8 cellular contexts compared by ENCODE assay signal in the genomic region with DNA sequence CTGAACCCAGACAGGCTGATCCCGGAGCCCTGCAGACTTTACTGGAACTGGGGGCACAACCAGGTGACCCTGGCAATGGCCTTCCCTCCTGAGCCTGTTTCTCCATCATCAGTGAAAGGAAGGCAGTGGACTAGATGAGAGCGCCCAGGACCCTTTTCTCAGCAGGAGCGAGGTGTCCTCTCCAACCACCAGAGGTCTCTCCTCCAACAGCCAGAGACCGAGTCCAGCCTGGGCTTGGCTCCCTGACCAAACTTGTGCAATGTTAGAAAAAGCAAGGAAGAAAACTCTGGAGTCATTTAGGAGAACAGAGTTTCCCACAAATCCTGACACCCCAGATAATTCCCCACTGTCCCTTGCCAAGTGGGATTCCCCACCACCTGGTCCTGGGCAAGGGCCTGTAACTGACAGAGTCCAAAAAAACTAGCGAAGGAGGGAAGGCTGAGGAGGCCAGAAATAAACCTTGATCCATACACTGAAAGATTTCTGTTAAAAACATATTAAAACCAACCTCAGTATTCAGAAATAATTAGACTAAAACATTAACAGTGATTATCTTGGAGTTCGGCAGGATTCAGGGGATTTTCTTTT. TPM values are rescaled to one million over a fixed set of nuclear protein-coding genes. Genes with fewer than 3 reads are reported as not detected.
A peak's percentile ranks its signal among the peaks of the same experiment; 100 is the strongest.
DNase-seq lines count a peak whose midpoint lies in the region; ATAC-seq, FAIRE-seq and TF ChIP-seq lines count a peak whose summit lies in the region.

No MANE protein-coding gene starts in this region.

- DNase-seq in NCI-H524 (lab: John Stamatoyannopoulos, UW) = peak; percentile 50 to 67
- no peak for DNase-seq in NCI-H524 treated with DMSO at 0.1 percent for 48 hours (lab: John Stamatoyannopoulos, UW)
- peak; percentile 25 for DNase-seq in NAMALWA (ENCODE audit: low spot score)
- no peak for DNase-seq in GM12878 (ENCODE audit: low read depth, low spot score)
- DNase-seq in iPS DF 19.7 (ENCODE audit: low read depth, low spot score) = peak; percentile 15
- peak; percentile 65 for DNase-seq in stomach
- DNase-seq in GOT3 (lab: John Stamatoyannopoulos, UW) = no peak
- DNase-seq in stimulated activated CD4-positive, alpha-beta T cell treated with anti-CD3 and anti-CD28 coated beads, Interleukin-12 subunit alpha, Interleukin-12 subunit beta, amount 100 ng/mL, for 4 hours = no peak

- no peak overlapping the region for H3K27ac ChIP-seq in GM12878 (ENCODE audit: control insufficient read depth, insufficient read depth)
- H3K27ac ChIP-seq in stomach = peak overlapping the region in 3 of 5 donors; percentile 37 to 54 (median 38)

- H4K20me1 ChIP-seq in GM12878 (ENCODE audit: control insufficient read depth, insufficient read depth) = no peaks in the 10 kb centered on the region

- RAD21 ChIA-PET in GM12878 (lab: Charles Lee; ENCODE audit: unreplicated experiment) = interaction anchor here (1.4 kb wide), 1 partner anchor 175 kb away, joined by 4 read pairs; no protein-coding TSS in a partner anchor

- no peak for TF ChIP-seq POLR2A in GM12878 (IDR thresholded peaks at IDR 0.05; ENCODE audit: low read depth, low read length)
- TF ChIP-seq POLR2A in stomach (IDR thresholded peaks at IDR 0.05) = no peak

- H3K4me3 ChIP-seq in GM12878 (no peak overlapping the region), stomach (no peak overlapping the region)

- TF ChIP-seq RAD21 in GM12878 (IDR thresholded peaks at IDR 0.05; ENCODE audit: insufficient read depth, low read depth, low read length) = peak; percentile 76

- H3K4me1 ChIP-seq in GM12878 (ENCODE audit: control insufficient read depth, insufficient read depth, low read length) (no peaks in the 10 kb centered on the region), stomach (peaks cover 0 to 27% (median 11%) of the 10 kb centered on the region in 4 donors)

- H2AFZ ChIP-seq in GM12878 (ENCODE audit: control insufficient read depth, low read depth, low read length) = no peak overlapping the region

- H3K27me3 ChIP-seq in GM12878 (replicated peaks in 1 of 2; ENCODE audit: control insufficient read depth in 2 of 2, insufficient read depth in 2 of 2, low read length in 1 of 2) (no peaks in the 10 kb centered on the region), stomach (no peaks in the 10 kb centered on the region)

- TF ChIP-seq EP300 in GM12878 (IDR thresholded peaks at IDR 0.05; ENCODE audit: borderline replicate concordance in 1 of 2, control insufficient read depth in 1 of 2, low read depth in 2 of 2, low read length in 2 of 2) (no peak), stomach (IDR thresholded peaks at IDR 0.05) (no peak)

- H3K36me3 ChIP-seq in GM12878 (ENCODE audit: control insufficient read depth in 2 of 2, insufficient read depth in 2 of 2, low read length in 1 of 2) = no peaks in the 10 kb centered on the region
- H3K36me3 ChIP-seq in stomach = peaks cover 0 to 1% (median 0%) of the 10 kb centered on the region in 4 donors

- no peak for FAIRE-seq in GM12878 (lab: Jason Lieb, UNC)

- H3K9me3 ChIP-seq in GM12878 (replicated peaks; ENCODE audit: control insufficient read depth, insufficient read depth, low read length) (no peaks in the 10 kb centered on the region), stomach (no peaks in the 10 kb centered on the region)

- WGBS in GM12878 (ENCODE audit: insufficient coverage, insufficient replicate concordance, low lambda C conversion rate, missing lambda C conversion rate) = 37% methylated on average over 6 of the region's 6 CpGs
- 39 to 51% (median 49%) methylated on average over 6 of the region's 6 CpGs for WGBS in stomach, 5 donors

- intact Hi-C loops in GM12878 (cut with micrococcal nuclease; ENCODE audit: unreplicated experiment) = loop anchor here (1.0 kb wide), 2 partner anchors 32 to 174 kb away; no protein-coding TSS in a partner anchor
- intact Hi-C loops in stomach (cut with DNase I; ENCODE audit: low total_unique reads) = loop anchor here (10.0 kb wide), 1 partner anchor 171 kb away; no protein-coding TSS in a partner anchor

- CTCF ChIA-PET in GM12878 (lab: Yijun Ruan, JAX) = interaction anchor here (1.6 to 4.7 kb wide), 2 partner anchors 53 to 175 kb away, joined by 4 to 24 read pairs; no protein-coding TSS in a partner anchor

- no peaks in the 10 kb centered on the region for H3K79me2 ChIP-seq in GM12878 (ENCODE audit: control insufficient read depth, insufficient read depth, low read length)

- POLR2A ChIA-PET in GM12878 (lab: Charles Lee) = no interaction called here

- TF ChIP-seq CTCF in GM12878 (IDR thresholded peaks at IDR 0.05 in 2 of 3, conservative IDR thresholded peaks at IDR 0.05 in 1 of 3; ENCODE audit: control insufficient read depth in 2 of 3, extremely low read depth in 1 of 3, insufficient read depth in 1 of 3, low read depth in 3 of 3, low read length in 3 of 3) (peak; percentile 62 to 76 (median 70)), stomach (IDR thresholded peaks at IDR 0.05) (peak in 4 of 7 experiments; percentile 52 to 71 (median 54))

- in situ Hi-C loops in GM12878 (cut with MboI) = no loop called here

- H3K9ac ChIP-seq in GM12878 (ENCODE audit: control insufficient read depth, insufficient read depth, low read length) = no peak overlapping the region

- peak; percentile 88 for ATAC-seq in GM12878

- SMC1A ChIA-PET in GM12878 (lab: Charles Lee; ENCODE audit: uncharacterized antibody, unreplicated experiment) = no interaction called here

- H3K4me2 ChIP-seq in GM12878 (ENCODE audit: control insufficient read depth, insufficient read depth) = no peak overlapping the region

- BruUV-seq in GM12878 (replicated peaks; lab: Mats Ljungman, UMichigan) = no TSS peak

RNA-seq across cellular contexts. Expression of gene RPS6KL1, which starts 9.0 kb away (rescaled TPM):
- total RNA-seq in GM12878 (2013; cell fraction: nucleolus; rRNA removed) = 0.37 and 0.96 TPM in 2 replicates
- total RNA-seq in GM12878 (2014; rRNA removed) = 3.5 and 4.7 TPM in 2 replicates
- total RNA-seq in GM12878 (2014; rRNA removed; fragmentation: Illumina TruSeq; extraction: Trizol) = 1.9 and 2.1 TPM in 2 replicates
- total RNA-seq in GM12878 (2021) = 2.8 and 4.2 TPM in 2 replicates
- polyA plus RNA-seq in GM12878 (2011; ENCODE audit: low read depth) = 0.85 TPM
- polyA plus RNA-seq in GM12878 (2011; rRNA removed) = 0.04 and 0.14 TPM in 2 replicates
- polyA plus RNA-seq in GM12878 (2011; cell fraction: cytosol; rRNA removed) = 0.07 and 0.08 TPM in 2 replicates
- 0.22 and 0.31 TPM in 2 replicates for polyA plus RNA-seq in GM12878 (2011; cell fraction: nucleus; rRNA removed)
- polyA plus RNA-seq in GM12878 (2012) = 2.6 and 2.9 TPM in 2 replicates
- 0.54 and 2.1 TPM in 2 replicates for polyA plus RNA-seq in GM12878 (2014; fragmentation: Illumina TruSeq; extraction: Trizol)
- polyA plus RNA-seq in GM12878 (2014; fragmentation: Nextera tagmentation; extraction: Ambion mirVana) = under 1 TPM; 0.23 to 0.73 TPM
- 3.4 and 4.2 TPM in 2 replicates for polyA plus RNA-seq in GM12878 (2014; rRNA removed)
- 1 to 10 TPM; 1.3 to 2.0 TPM for polyA plus RNA-seq in GM12878 (2016; fragmentation: Nextera tagmentation; extraction: Ambion mirVana)
- 0.05 TPM in 1 of 2 replicates, not detected in the other for polyA minus RNA-seq in GM12878 (2011; rRNA and poly(A)+ RNA removed)
- not detected in 2 replicates for polyA minus RNA-seq in GM12878 (2011; cell fraction: cytosol; rRNA and poly(A)+ RNA removed)
- 0.29 TPM in 1 of 2 replicates, not detected in the other for polyA minus RNA-seq in GM12878 (2011; cell fraction: nucleus; rRNA and poly(A)+ RNA removed)
- total RNA-seq in stomach = 1 to 10 TPM in 2 of 5 donors, not detected in 3; 1.3 to 2.0 TPM
- polyA plus RNA-seq in stomach = 1 to 10 TPM in 2 of 3 donors, under 1 TPM in 1; 0.92 to 2.5 (median 2.0) TPM

RNA-seq across cellular contexts. Expression of gene DLST, which starts 32.4 kb away (rescaled TPM):
- total RNA-seq in GM12878 (2013; cell fraction: nucleolus; rRNA removed) = 115 and 132 TPM in 2 replicates
- total RNA-seq in GM12878 (2014; rRNA removed) (64.7 and 67.0 TPM in 2 replicates), GM12878 (2014; rRNA removed; fragmentation: Illumina TruSeq; extraction: Trizol) (68.3 and 72.9 TPM in 2 replicates), GM12878 (2021) (118 and 126 TPM in 2 replicates), stomach (100 to 1,000 TPM in 2 of 5 donors, 10 to 100 TPM in 3; 25.1 to 125 (median 88.5) TPM)
- polyA plus RNA-seq in GM12878 (2011; ENCODE audit: low read depth) = 49.5 TPM
- polyA plus RNA-seq in GM12878 (2011; rRNA removed) (127 and 141 TPM in 2 replicates), GM12878 (2014; fragmentation: Illumina TruSeq; extraction: Trizol) (116 and 119 TPM in 2 replicates), GM12878 (2014; fragmentation: Nextera tagmentation; extraction: Ambion mirVana) (10 to 100 TPM in 1 of 2 experiments, 1 to 10 TPM in 1; 2.9 to 12.2 TPM), GM12878 (2014; rRNA removed) (113 and 116 TPM in 2 replicates), GM12878 (2016; fragmentation: Nextera tagmentation; extraction: Ambion mirVana) (10 to 100 TPM; 10.8 to 14.9 TPM), stomach (10 to 100 TPM; 42.0 to 64.8 (median 45.9) TPM)
- 189 and 215 TPM in 2 replicates for polyA plus RNA-seq in GM12878 (2011; cell fraction: cytosol; rRNA removed)
- 134 and 155 TPM in 2 replicates for polyA plus RNA-seq in GM12878 (2011; cell fraction: nucleus; rRNA removed)
- 68.5 and 77.5 TPM in 2 replicates for polyA plus RNA-seq in GM12878 (2012)
- 130 and 164 TPM in 2 replicates for polyA minus RNA-seq in GM12878 (2011; rRNA and poly(A)+ RNA removed)
- polyA minus RNA-seq in GM12878 (2011; cell fraction: cytosol; rRNA and poly(A)+ RNA removed) = 32.6 and 43.8 TPM in 2 replicates
- polyA minus RNA-seq in GM12878 (2011; cell fraction: nucleus; rRNA and poly(A)+ RNA removed) = 40.4 and 50.0 TPM in 2 replicates

RNA-seq across cellular contexts. Expression of gene PROX2, which starts 38.1 kb away (rescaled TPM):
- total RNA-seq in GM12878 (2013; cell fraction: nucleolus; rRNA removed) = not detected in 2 replicates
- 0.16 and 0.23 TPM in 2 replicates for total RNA-seq in GM12878 (2014; rRNA removed)
- 0.27 and 0.37 TPM in 2 replicates for total RNA-seq in GM12878 (2014; rRNA removed; fragmentation: Illumina TruSeq; extraction: Trizol)
- 0.11 and 0.33 TPM in 2 replicates for total RNA-seq in GM12878 (2021)
- 0.29 TPM for polyA plus RNA-seq in GM12878 (2011; ENCODE audit: low read depth)
- 0.03 and 0.11 TPM in 2 replicates for polyA plus RNA-seq in GM12878 (2011; rRNA removed)
- polyA plus RNA-seq in GM12878 (2011; cell fraction: cytosol; rRNA removed) = not detected in 2 replicates
- 0.03 TPM in 1 of 2 replicates, not detected in the other for polyA plus RNA-seq in GM12878 (2011; cell fraction: nucleus; rRNA removed)
- 0.38 and 0.50 TPM in 2 replicates for polyA plus RNA-seq in GM12878 (2012)
- 0.16 TPM in 1 of 2 replicates, not detected in the other for polyA plus RNA-seq in GM12878 (2014; fragmentation: Illumina TruSeq; extraction: Trizol)
- under 1 TPM; 0.04 to 0.05 TPM for polyA plus RNA-seq in GM12878 (2014; fragmentation: Nextera tagmentation; extraction: Ambion mirVana)
- polyA plus RNA-seq in GM12878 (2014; rRNA removed) = 0.08 and 0.12 TPM in 2 replicates
- under 1 TPM; 0.28 to 0.42 TPM for polyA plus RNA-seq in GM12878 (2016; fragmentation: Nextera tagmentation; extraction: Ambion mirVana)
- not detected in 2 replicates for polyA minus RNA-seq in GM12878 (2011; rRNA and poly(A)+ RNA removed)
- polyA minus RNA-seq in GM12878 (2011; cell fraction: cytosol; rRNA and poly(A)+ RNA removed) = not detected in 2 replicates
- polyA minus RNA-seq in GM12878 (2011; cell fraction: nucleus; rRNA and poly(A)+ RNA removed) = not detected in 2 replicates
- total RNA-seq in stomach = not detected
- not detected for polyA plus RNA-seq in stomach

RNA-seq across cellular contexts. Expression of gene PGF, which starts 41.3 kb away (rescaled TPM):
- total RNA-seq in GM12878 (2013; cell fraction: nucleolus; rRNA removed) = 13.5 and 14.0 TPM in 2 replicates
- total RNA-seq in GM12878 (2014; rRNA removed) = 0.76 and 0.79 TPM in 2 replicates
- total RNA-seq in GM12878 (2014; rRNA removed; fragmentation: Illumina TruSeq; extraction: Trizol) = 0.40 and 0.46 TPM in 2 replicates
- total RNA-seq in GM12878 (2021) = 1.0 and 1.1 TPM in 2 replicates
- polyA plus RNA-seq in GM12878 (2011; ENCODE audit: low read depth) = 1.0 TPM
- polyA plus RNA-seq in GM12878 (2011; rRNA removed) = 2.4 and 5.5 TPM in 2 replicates
- polyA plus RNA-seq in GM12878 (2011; cell fraction: cytosol; rRNA removed) = 4.5 and 4.9 TPM in 2 replicates
- 7.8 and 12.6 TPM in 2 replicates for polyA plus RNA-seq in GM12878 (2011; cell fraction: nucleus; rRNA removed)
- 2.0 and 2.9 TPM in 2 replicates for polyA plus RNA-seq in GM12878 (2012)
- 0.27 and 0.32 TPM in 2 replicates for polyA plus RNA-seq in GM12878 (2014; fragmentation: Illumina TruSeq; extraction: Trizol)
- polyA plus RNA-seq in GM12878 (2014; fragmentation: Nextera tagmentation; extraction: Ambion mirVana) = under 1 TPM; 0.11 to 0.16 TPM
- polyA plus RNA-seq in GM12878 (2014; rRNA removed) = 0.46 and 0.66 TPM in 2 replicates
- polyA plus RNA-seq in GM12878 (2016; fragmentation: Nextera tagmentation; extraction: Ambion mirVana) = 1 to 10 TPM; 3.5 to 4.2 TPM
- 3.4 and 6.9 TPM in 2 replicates for polyA minus RNA-seq in GM12878 (2011; rRNA and poly(A)+ RNA removed)
- polyA minus RNA-seq in GM12878 (2011; cell fraction: cytosol; rRNA and poly(A)+ RNA removed) = 1.4 and 3.5 TPM in 2 replicates
- 8.7 and 9.3 TPM in 2 replicates for polyA minus RNA-seq in GM12878 (2011; cell fraction: nucleus; rRNA and poly(A)+ RNA removed)
- 10 to 100 TPM in 1 of 5 donors, 1 to 10 TPM in 3, not detected in 1; 1.8 to 13.3 (median 8.1) TPM for total RNA-seq in stomach
- 1 to 10 TPM; 3.7 to 7.2 (median 4.8) TPM for polyA plus RNA-seq in stomach

Comparison
In these comparisons a context has a peak if more than half of its experiments do, and no peak if none do; other contexts are left out.
1. DNase-seq: peak in NCI-H524 (2 of 2), NAMALWA (single experiment), iPS DF 19.7 (single experiment) and stomach (single experiment); none in NCI-H524 treated with DMSO at 0.1 percent for 48 hours (single experiment), GM12878 (single experiment), GOT3 (single experiment) and stimulated activated CD4-positive, alpha-beta T cell treated with anti-CD3 and anti-CD28 coated beads, Interleukin-12 subunit alpha, Interleukin-12 subunit beta, amount 100 ng/mL, for 4 hours (single experiment).